15 cellular contexts compared by ENCODE assay signal in genomic region chr1:10773851-10774614, GRCh38. TPM values are rescaled to one million over a fixed set of nuclear protein-coding genes. Genes with fewer than 3 reads are reported as not detected.
A peak's percentile ranks its signal among the peaks of the same experiment; 100 is the strongest.
DNase-seq lines count a peak whose midpoint lies in the region; ATAC-seq, FAIRE-seq and TF ChIP-seq lines count a peak whose summit lies in the region.
"Had no signal": no experiment of that assay in that cellular context is flagged by ENCODE, and none has a peak within 500 bp of the region (broad histone marks: within the 10 kb centered on the region; RNA-seq: fewer than 3 reads in every experiment).

No MANE protein-coding gene starts in this region.

- H3K27ac ChIP-seq in C4-2B (peak overlapping the region; percentile 46; the same call in 1 of the 2 replicates), esophagus (ENCODE audit: low read depth in 2 of 2, low read length in 1 of 2) (peak overlapping the region; percentile 64 to 78), HepG2 (ENCODE audit: extremely low read length, insufficient read depth, low read length) (no peak overlapping the region), skeletal muscle tissue (ENCODE audit: low read depth, low read length) (no peak overlapping the region), GM23248 (no peak overlapping the region)

- in situ Hi-C loops in HepG2 (cut with HindIII; ENCODE audit: extremely low pct_ligation_motif_present, low pct_unique_long_range_greater_than_20kb) = no loop called here
- in situ Hi-C loops in GM23248 (cut with MboI) = no loop called here

- H3K9ac ChIP-seq in HepG2 (ENCODE audit: insufficient read depth, low read depth, low read length) (no peak overlapping the region), skeletal muscle tissue (ENCODE audit: low read depth in 1 of 3, low read length in 3 of 3) (peak overlapping the region; percentile 33 to 62 (median 36)), GM23248 (no peak overlapping the region)

- POLR2A ChIA-PET in HepG2 (lab: Yijun Ruan, JAX) = no interaction called here

- H3K4me2 ChIP-seq in HepG2 (ENCODE audit: low read depth, low read length) (no peak overlapping the region), GM23248 (ENCODE audit: unreplicated experiment) (no peak overlapping the region)

- TF ChIP-seq EP300 in HepG2 (IDR thresholded peaks at IDR 0.05; ENCODE audit: low read depth in 2 of 2, low read length in 2 of 2) = no peak
- TF ChIP-seq EP300 in HepG2 (CRISPR knock-in tag; IDR thresholded peaks at IDR 0.05; ENCODE audit: borderline replicate concordance) = no peak

- ATAC-seq in HepG2 (peak; percentile 26; the same call in 2 of the 3 replicates), sciatic nerve (no peak)
- ATAC-seq: CD8-positive, alpha-beta T cell had no signal

- H3K36me3 ChIP-seq in esophagus (ENCODE audit: control insufficient read depth in 2 of 2, insufficient read depth in 2 of 2, low read length in 1 of 2) (no peaks in the 10 kb centered on the region), HepG2 (replicated peaks in 1 of 2; ENCODE audit: control insufficient read depth in 1 of 2, insufficient read depth in 2 of 2, low read length in 2 of 2) (no peaks in the 10 kb centered on the region), skeletal muscle tissue (ENCODE audit: control insufficient read depth in 3 of 3, insufficient read depth in 3 of 3, low read length in 3 of 3) (no peaks in the 10 kb centered on the region), GM23248 (ENCODE audit: low read depth) (no peaks in the 10 kb centered on the region)
- H3K36me3 ChIP-seq: BE2C had no signal

- no peak overlapping the region for H2AFZ ChIP-seq in HepG2 (ENCODE audit: low read length)
- H2AFZ ChIP-seq in GM23248 = no peak overlapping the region

- TF ChIP-seq CTCF in C4-2B (conservative IDR thresholded peaks at IDR 0.05) (no peak), HepG2 (CRISPR knock-in tag; IDR thresholded peaks at IDR 0.05) (no peak)

- intact Hi-C loops in HepG2 (cut with micrococcal nuclease; ENCODE audit: unreplicated experiment) (no loop called here), sciatic nerve (cut with DNase I) (no loop called here)

- H3K79me2 ChIP-seq in HepG2 (ENCODE audit: insufficient read depth, low read length) = no peaks in the 10 kb centered on the region
- no peaks in the 10 kb centered on the region for H3K79me2 ChIP-seq in GM23248 (ENCODE audit: insufficient read depth)

- H3F3A ChIP-seq in GM23248 (ENCODE audit: insufficient read depth) = no peaks in the 10 kb centered on the region

- no TSS peak for BruUV-seq in HepG2 (replicated peaks; lab: Mats Ljungman, UMichigan)

- H4K20me1 ChIP-seq in HepG2 (ENCODE audit: insufficient read depth, low read length) = no peaks in the 10 kb centered on the region
- H4K20me1 ChIP-seq in GM23248 (ENCODE audit: insufficient read depth) = no peaks in the 10 kb centered on the region

- DNase-seq in HepG2 (ENCODE audit: low spot score) (no peak), pons (ENCODE audit: low spot score) (no peak), sciatic nerve (ENCODE audit: low spot score) (no peak), GM23248 (no peak)
- DNase-seq: BE2C; CD8-positive, alpha-beta T cell; GF-D8; NCI-H1417 treated with DMSO at 0.1 percent for 48 hours; NCI-H2171 treated with DMSO at 0.1 percent for 48 hours; NCI-H774 had no signal

- no peak for FAIRE-seq in HepG2 (lab: Jason Lieb, UNC)
- FAIRE-seq: GM19239, RCC 7860 had no signal

- H3K27me3 ChIP-seq in esophagus (ENCODE audit: control insufficient read depth in 1 of 2, insufficient read depth in 2 of 2, low read length in 2 of 2) (no peaks in the 10 kb centered on the region), HepG2 (ENCODE audit: control insufficient read depth in 1 of 2, insufficient read depth in 2 of 2, low read length in 2 of 2) (peaks cover 4 to 25% of the 10 kb centered on the region in 2 experiments; a peak in 2 of 5 replicates), skeletal muscle tissue (ENCODE audit: control insufficient read depth in 3 of 3, insufficient read depth in 3 of 3, low read length in 3 of 3) (no peaks in the 10 kb centered on the region), GM23248 (replicated peaks; ENCODE audit: insufficient read depth) (peaks cover 27% of the 10 kb centered on the region)
- H3K27me3 ChIP-seq: BE2C had no signal

- H3K4me1 ChIP-seq in esophagus (ENCODE audit: control insufficient read depth in 2 of 2, insufficient read depth in 2 of 2, low read length in 1 of 2) (peaks cover 4 to 47% of the 10 kb centered on the region in 2 donors), HepG2 (ENCODE audit: insufficient read depth, low read length) (peaks cover 6% of the 10 kb centered on the region; the same call in 1 of the 2 replicates), skeletal muscle tissue (ENCODE audit: control insufficient read depth in 3 of 3, insufficient read depth in 3 of 3, low read length in 3 of 3) (peaks cover 45 to 71% (median 56%) of the 10 kb centered on the region in 3 donors), GM23248 (ENCODE audit: insufficient read depth) (no peaks in the 10 kb centered on the region)
- H3K4me1 ChIP-seq: BE2C had no signal

- no peak overlapping the region for H3K4me3 ChIP-seq in esophagus (ENCODE audit: low read depth in 1 of 2, low read length in 2 of 2)
- H3K4me3 ChIP-seq in HepG2 (replicated peaks in 1 of 3; ENCODE audit: insufficient read depth in 1 of 3, low read depth in 2 of 3, low read length in 3 of 3) = no peak overlapping the region
- H3K4me3 ChIP-seq in skeletal muscle tissue (ENCODE audit: low read length in 3 of 3) = peak overlapping the region in 1 of 3 donors; percentile 6
- H3K4me3 ChIP-seq in GM23248 = no peak overlapping the region

- CTCF ChIA-PET in HepG2 (lab: Yijun Ruan, JAX; ENCODE audit: low intra/inter-chr PET ratio, low total read pairs) = no interaction called here

- no peaks in the 10 kb centered on the region for H3K9me2 ChIP-seq in GM23248 (ENCODE audit: insufficient read depth)

- TF ChIP-seq RAD21 in HepG2 (CRISPR knock-in tag; IDR thresholded peaks at IDR 0.05) = no peak

- TF ChIP-seq POLR2A in HepG2 (IDR thresholded peaks at IDR 0.05; ENCODE audit: insufficient read depth in 1 of 2, low read depth in 2 of 2, low read length in 2 of 2) = no peak

- H3K9me3 ChIP-seq in esophagus (ENCODE audit: control insufficient read depth in 2 of 2, insufficient read depth in 1 of 2, low read depth in 1 of 2, low read length in 1 of 2) = no peaks in the 10 kb centered on the region
- no peaks in the 10 kb centered on the region for H3K9me3 ChIP-seq in HepG2 (ENCODE audit: low read length)
- H3K9me3 ChIP-seq in skeletal muscle tissue (ENCODE audit: control insufficient read depth in 3 of 3, low read length in 3 of 3) = no peaks in the 10 kb centered on the region
- H3K9me3 ChIP-seq in GM23248 (ENCODE audit: low read depth) = no peaks in the 10 kb centered on the region
- H3K9me3 ChIP-seq: BE2C had no signal

- 61 to 66% methylated on average over 17 of the region's 17 CpGs for WGBS in esophagus, 2 donors
- WGBS in HepG2 (ENCODE audit: low lambda C conversion rate) = 39% methylated on average over 12 of the region's 17 CpGs
- 76 to 79% methylated on average over 17 of the region's 17 CpGs for WGBS in GM23248 (ENCODE audit: low coverage in 1 of 2, low lambda C conversion rate in 2 of 2, missing lambda C conversion rate in 2 of 2), 2 experiments

TF ChIP-seq in HepG2, 621 proteins besides CTCF, POLR2A, EP300 and RAD21 (continues in another document):
- no peak for TF ChIP-seq TAF1 (CRISPR knock-in tag; IDR thresholded peaks at IDR 0.05)
- no peak for TF ChIP-seq ZNF691 (CRISPR knock-in tag; IDR thresholded peaks at IDR 0.05; ENCODE audit: borderline replicate concordance, low read depth)

RNA-seq across cellular contexts. Expression of gene CASZ1, which starts 22.4 kb away (rescaled TPM):
- polyA plus RNA-seq in esophagus = 10 to 100 TPM; 10.8 to 18.1 TPM
- total RNA-seq in HepG2 (2016; rRNA removed; fragmentation: Illumina TruSeq; extraction: Trizol) = 2.3 and 3.7 TPM in 2 replicates
- total RNA-seq in HepG2 (2016; cell fraction: cytosol; rRNA removed; fragmentation: Illumina TruSeq; extraction: Trizol; ENCODE audit: low read depth) = 1.5 and 1.9 TPM in 2 replicates
- total RNA-seq in HepG2 (2016; cell fraction: insoluble cytoplasmic fraction; rRNA removed; fragmentation: Illumina TruSeq; extraction: Trizol) = 2.8 and 3.2 TPM in 2 replicates
- 3.6 and 4.4 TPM in 2 replicates for total RNA-seq in HepG2 (2016; cell fraction: membrane; rRNA removed; fragmentation: Illumina TruSeq; extraction: Trizol)
- 3.2 TPM in 2 replicates for total RNA-seq in HepG2 (2016; cell fraction: nucleus; rRNA removed; fragmentation: Illumina TruSeq; extraction: Trizol)
- polyA plus RNA-seq in HepG2 (2011; rRNA removed) = 1.9 and 2.2 TPM in 2 replicates
- polyA plus RNA-seq in HepG2 (2011; cell fraction: cytosol; rRNA removed) = 2.0 and 2.2 TPM in 2 replicates
- 5.8 and 8.1 TPM in 2 replicates for polyA plus RNA-seq in HepG2 (2011; cell fraction: nucleus; rRNA removed)
- polyA plus RNA-seq in HepG2 (2012) = 1.0 and 1.4 TPM in 2 replicates
- 1.6 and 2.1 TPM in 2 replicates for polyA plus RNA-seq in HepG2 (2016; cell fraction: cytosol; fragmentation: Illumina TruSeq; extraction: Trizol; ENCODE audit: low read depth)
- polyA plus RNA-seq in HepG2 (2016; cell fraction: insoluble cytoplasmic fraction; fragmentation: Illumina TruSeq; extraction: Trizol; ENCODE audit: low read depth) = 3.0 and 3.9 TPM in 2 replicates
- polyA plus RNA-seq in HepG2 (2016; cell fraction: membrane; fragmentation: Illumina TruSeq; extraction: Trizol; ENCODE audit: low read depth) = 3.7 and 5.0 TPM in 2 replicates
- 4.0 and 4.7 TPM in 2 replicates for polyA plus RNA-seq in HepG2 (2016; cell fraction: nucleus; fragmentation: Illumina TruSeq; extraction: Trizol; ENCODE audit: insufficient read depth, low read depth)
- polyA minus RNA-seq in HepG2 (2011; rRNA and poly(A)+ RNA removed; ENCODE audit: low replicate concordance) = 2.5 and 2.9 TPM in 2 replicates
- 1.7 and 2.1 TPM in 2 replicates for polyA minus RNA-seq in HepG2 (2011; cell fraction: cytosol; rRNA and poly(A)+ RNA removed)
- polyA minus RNA-seq in HepG2 (2011; cell fraction: nucleus; rRNA and poly(A)+ RNA removed) = 2.7 and 3.0 TPM in 2 replicates
- total RNA-seq in skeletal muscle tissue = 26.1 TPM
- total RNA-seq in sciatic nerve = 8.5 TPM
- under 0.01 and 0.54 TPM in 2 replicates for total RNA-seq in GM23248 (2014; rRNA removed; shearing (Covaris generic))
- 0.11 and 0.46 TPM in 2 replicates for polyA plus RNA-seq in GM23248 (2016; fragmentation: Nextera tagmentation; extraction: Ambion mirVana)

Comparison
In these comparisons a context has a peak if more than half of its experiments do, and no peak if none do; other contexts are left out.
1. H3K27ac ChIP-seq: peak in C4-2B (single experiment) and esophagus (2 of 2); none in HepG2 (single experiment), skeletal muscle tissue (single experiment) and GM23248 (single experiment).
2. H3K9ac ChIP-seq: peak in skeletal muscle tissue (3 of 3); none in HepG2 (single experiment) and GM23248 (single experiment).